Comparison of ENCODE assay signal across 9 cellular contexts in the genomic region with DNA sequence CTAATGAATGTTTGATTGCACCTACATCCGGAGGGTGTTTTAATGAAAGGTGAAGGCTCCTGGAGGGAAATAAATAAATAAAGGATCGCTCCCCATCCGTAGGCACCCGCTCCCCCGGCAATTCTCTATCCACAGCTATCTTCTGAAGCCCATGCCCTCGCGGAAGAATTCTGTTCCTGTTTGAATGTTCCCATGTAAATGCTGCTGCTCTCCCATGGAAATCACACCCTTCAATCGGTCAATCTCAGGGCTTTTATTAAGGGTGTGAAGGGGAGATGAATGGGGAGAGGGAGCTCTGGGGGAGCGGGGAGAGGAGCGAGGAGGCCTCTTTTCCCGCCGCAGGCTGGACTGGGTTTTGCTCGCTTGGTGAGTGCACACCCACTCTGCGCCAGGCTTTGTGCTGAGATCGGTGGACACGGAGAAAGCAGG. TPM values are rescaled to one million over a fixed set of nuclear protein-coding genes. Genes with fewer than 3 reads are reported as not detected.
DNase-seq lines count a peak whose midpoint lies in the region; ATAC-seq and TF ChIP-seq lines count a peak whose summit lies in the region.
"Had no signal": no experiment of that assay in that cellular context is flagged by ENCODE, and none has a peak within 500 bp of the region (broad histone marks: within the 10 kb centered on the region; RNA-seq: fewer than 3 reads in every experiment).

No MANE protein-coding gene starts in this region.

- intact Hi-C loops in esophagus squamous epithelium (cut with DNase I) (loop anchor here (2.0 kb wide), 1 partner anchor 176 kb away; a partner anchor contains a TSS), prostate gland (cut with DNase I) (loop anchor here (2.0 kb wide), 1 partner anchor 176 kb away; a partner anchor contains a TSS)

- TF ChIP-seq POLR2A in Peyer's patch (IDR thresholded peaks at IDR 0.05) (no peak), esophagus squamous epithelium (IDR thresholded peaks at IDR 0.05) (no peak), prostate gland (IDR thresholded peaks at IDR 0.05) (no peak)

- peak overlapping the region; percentile 97 for H2AFZ ChIP-seq in GM23338

- no peaks in the 10 kb centered on the region for H3K36me3 Mint-ChIP-seq in GM23338 (ENCODE audit: low read depth)

- H3K9me3 Mint-ChIP-seq in GM23338 = no peaks in the 10 kb centered on the region

- H3F3A ChIP-seq in GM23338 (replicated peaks; ENCODE audit: low read depth) = peaks cover 2% of the 10 kb centered on the region; the same call in 1 of the 2 replicates

- TF ChIP-seq CTCF in GM23338 (conservative IDR thresholded peaks at IDR 0.05; ENCODE audit: low read depth in 2 of 2) (no peak), Peyer's patch (IDR thresholded peaks at IDR 0.05) (no peak), esophagus squamous epithelium (IDR thresholded peaks at IDR 0.05) (no peak), prostate gland (IDR thresholded peaks at IDR 0.05) (no peak)

- H3K4me1 ChIP-seq in GM23338 (ENCODE audit: insufficient read depth) (peaks cover 13% of the 10 kb centered on the region), Peyer's patch (peaks cover 0 to 13% (median 7%) of the 10 kb centered on the region in 4 donors), esophagus squamous epithelium (peaks cover 7 to 21% (median 18%) of the 10 kb centered on the region in 3 donors), prostate gland (replicated peaks) (no peaks in the 10 kb centered on the region)

- 4 to 10% methylated on average over 9 to 16 of the region's 16 CpGs for WGBS in esophagus squamous epithelium, 2 donors
- WGBS in prostate gland = 12% methylated on average over 16 of the region's 16 CpGs

- H3K27me3 Mint-ChIP-seq in GM23338 (ENCODE audit: insufficient read depth, low read depth, poor library complexity) = peaks cover 14% of the 10 kb centered on the region

- peak overlapping the region; percentile 99 for H3K4me2 ChIP-seq in GM23338

- no peaks in the 10 kb centered on the region for H3K9me3 ChIP-seq in Peyer's patch
- H3K9me3 ChIP-seq in esophagus squamous epithelium = no peaks in the 10 kb centered on the region
- H3K9me3 ChIP-seq in prostate gland = no peaks in the 10 kb centered on the region

- no peaks in the 10 kb centered on the region for H4K20me1 ChIP-seq in GM23338 (replicated peaks; ENCODE audit: insufficient read depth)

- no peaks in the 10 kb centered on the region for H3K9me2 ChIP-seq in GM23338 (ENCODE audit: insufficient read depth)

- H3K4me3 Mint-ChIP-seq in GM23338 = no peak overlapping the region

- H3K4me3 ChIP-seq in GM23338 (peak overlapping the region; percentile 93), Peyer's patch (peak overlapping the region in 3 of 4 donors; percentile 58 to 62 (median 59)), esophagus squamous epithelium (peak overlapping the region; percentile 36 to 73 (median 46)), prostate gland (peak overlapping the region; percentile 29 to 40)

- no peaks in the 10 kb centered on the region; the same call in 1 of the 2 replicates for H3K36me3 ChIP-seq in GM23338 (ENCODE audit: insufficient read depth)
- H3K36me3 ChIP-seq in Peyer's patch = no peaks in the 10 kb centered on the region
- no peaks in the 10 kb centered on the region for H3K36me3 ChIP-seq in esophagus squamous epithelium
- no peaks in the 10 kb centered on the region for H3K36me3 ChIP-seq in prostate gland

- H3K27ac ChIP-seq in GM23338 (ENCODE audit: low read depth) = no peak overlapping the region
- H3K27ac ChIP-seq in Peyer's patch = no peak overlapping the region
- no peak overlapping the region for H3K27ac ChIP-seq in esophagus squamous epithelium
- H3K27ac ChIP-seq in prostate gland = no peak overlapping the region

- H3K79me2 ChIP-seq in GM23338 (replicated peaks; ENCODE audit: insufficient read depth) = no peaks in the 10 kb centered on the region

- H3K27me3 ChIP-seq in GM23338 (ENCODE audit: insufficient read depth) (peaks cover 54% of the 10 kb centered on the region), Peyer's patch (no peaks in the 10 kb centered on the region), esophagus squamous epithelium (peaks cover 0 to 74% (median 4%) of the 10 kb centered on the region in 4 donors), prostate gland (replicated peaks; ENCODE audit: insufficient read depth) (peaks cover 9% of the 10 kb centered on the region)

- ATAC-seq in GM23338 (peak; percentile 13), GM21367 (IDR thresholded peaks at IDR 0.05; ENCODE audit: unreplicated experiment) (no peak)

- H3K27ac Mint-ChIP-seq in GM23338 = no peak overlapping the region

- H3K4me1 Mint-ChIP-seq in GM23338 = peaks cover 10% of the 10 kb centered on the region

- peak; percentile 38 for DNase-seq in GM23338 (ENCODE audit: low spot score)
- DNase-seq in Peyer's patch = no peak
- DNase-seq in esophagus squamous epithelium (lab: John Stamatoyannopoulos, UW) = no peak
- DNase-seq in prostate gland (ENCODE audit: low spot score) = no peak
- no peak for DNase-seq in HPDE6-E6E7 (ENCODE audit: extremely low spot score)
- no peak for DNase-seq in NCI-H2107 treated with DMSO at 0.1 percent for 48 hours (lab: John Stamatoyannopoulos, UW; ENCODE audit: unreplicated experiment)
- no peak for DNase-seq in GF-D8 (lab: John Stamatoyannopoulos, UW)
- DNase-seq: RPMI8226 had no signal

TF ChIP-seq in GM23338, 12 proteins besides CTCF, POLR2A, EP300 and RAD21:
- TF ChIP-seq EZH2 (IDR thresholded peaks at IDR 0.05; ENCODE audit: low read depth, unreplicated experiment) = peak; percentile 45
- no peak for TF ChIP-seq EZH2phosphoT487 (IDR thresholded peaks at IDR 0.05; ENCODE audit: unreplicated experiment)

RNA-seq across cellular contexts. Expression of a gene that starts 21.1 kb away (rescaled TPM):
- total RNA-seq in GM23338 (2014; rRNA removed; shearing (Covaris generic)) = 32.8 and 33.2 TPM in 2 replicates
- polyA plus RNA-seq in GM23338 (2016; fragmentation: Nextera tagmentation; extraction: Ambion mirVana) = 18.4 and 21.5 TPM in 2 replicates
- total RNA-seq in Peyer's patch = 10 to 100 TPM in 2 of 4 donors, 1 to 10 TPM in 2; 1.1 to 13.2 (median 9.7) TPM
- total RNA-seq in esophagus squamous epithelium = 1 to 10 TPM; 1.1 to 5.9 (median 2.4) TPM
- 1 to 10 TPM; 4.0 to 8.4 TPM for total RNA-seq in prostate gland

RNA-seq across cellular contexts. Expression of a gene that starts 51.9 kb away (rescaled TPM):
- 28.7 and 46.6 TPM in 2 replicates for total RNA-seq in GM23338 (2014; rRNA removed; shearing (Covaris generic))
- 17.9 and 24.7 TPM in 2 replicates for polyA plus RNA-seq in GM23338 (2016; fragmentation: Nextera tagmentation; extraction: Ambion mirVana)
- 100 to 1,000 TPM in 1 of 4 donors, 10 to 100 TPM in 3; 19.8 to 116 (median 45.7) TPM for total RNA-seq in Peyer's patch
- total RNA-seq in esophagus squamous epithelium = 10 to 100 TPM in 2 of 4 donors, 1 to 10 TPM in 2; 6.0 to 27.7 (median 10.4) TPM
- total RNA-seq in prostate gland = 10 to 100 TPM; 24.9 to 30.2 TPM

Comparison
In these comparisons a context has a peak if more than half of its experiments do, and no peak if none do; other contexts are left out.
1. H3K4me3 ChIP-seq: peak in every context shown above with its lines; median percentile 93 in GM23338; 59 in Peyer's patch; 46 in esophagus squamous epithelium; 34 in prostate gland.